Comparison of ENCODE assay signal across 10 cellular contexts in genomic region chrX:47648376-47648775, GRCh38. TPM values are rescaled to one million over a fixed set of nuclear protein-coding genes. Genes with fewer than 3 reads are reported as not detected.
A peak's percentile ranks its signal among the peaks of the same experiment; 100 is the strongest.
DNase-seq lines count a peak whose midpoint lies in the region; ATAC-seq and FAIRE-seq lines count a peak whose summit lies in the region.
"Had no signal": no experiment of that assay in that cellular context is flagged by ENCODE, and none has a peak within 500 bp of the region (broad histone marks: within the 10 kb centered on the region; RNA-seq: fewer than 3 reads in every experiment).

No MANE protein-coding gene starts in this region.

- peak overlapping the region in 8 of 10 experiments; percentile 70 to 79 (median 74); a peak in 12 of 20 replicates for H3K4me3 ChIP-seq in BLaER1 treated with 17β-estradiol and CSF1 and Interleukin-3, amounts not matched to agents 10 nM and 100 nM
- peak overlapping the region in 1 of 2 experiments; percentile 82 for H3K4me3 ChIP-seq in mesenchymal stem cell (ENCODE audit: insufficient read depth in 1 of 2, low read depth in 1 of 2, low read length in 2 of 2)

- no peak overlapping the region for H3K14ac ChIP-seq in mesenchymal stem cell (ENCODE audit: low read length in 2 of 2)

- H4K91ac ChIP-seq in mesenchymal stem cell (ENCODE audit: low read length): no peak overlapping the region

- no peak for ATAC-seq in HG03095 (IDR thresholded peaks at IDR 0.05; ENCODE audit: unreplicated experiment)
- ATAC-seq: upper lobe of right lung had no signal

- no peaks in the 10 kb centered on the region for H3K27me3 Mint-ChIP-seq in activated T-helper 2 cell treated with anti-CD3 and anti-CD28 coated beads, Interferon-gamma antibody, Interleukin-2, Interleukin-4, amounts not matched to agents 10 μg/mL and 5 μg/mL and 100 μg/mL, durations not matched to agents 14 hours and 24 hours and 36 hours (ENCODE audit: low read depth)

- peaks cover 4 to 26% (median 18%) of the 10 kb centered on the region in 11 experiments; a peak in 14 of 22 replicates for H3K36me3 ChIP-seq in BLaER1 treated with 17β-estradiol and CSF1 and Interleukin-3, amounts not matched to agents 10 nM and 100 nM
- peaks cover 10 to 25% of the 10 kb centered on the region in 2 experiments for H3K36me3 ChIP-seq in mesenchymal stem cell (ENCODE audit: control insufficient read depth in 1 of 2, insufficient read depth in 2 of 2, low read depth in 1 of 2, low read length in 2 of 2)
- H3K36me3 ChIP-seq: upper lobe of right lung had no signal

- FAIRE-seq in GM19239 (lab: Jason Lieb, UNC): peak; percentile 89

- no peak overlapping the region for H2BK12ac ChIP-seq in mesenchymal stem cell (ENCODE audit: low read length in 2 of 2)

- H3K18ac ChIP-seq in mesenchymal stem cell (ENCODE audit: low read depth in 1 of 2, low read length in 2 of 2): no peak overlapping the region

- H4K20me1 ChIP-seq in BLaER1 treated with 17β-estradiol and CSF1 and Interleukin-3, amounts not matched to agents 10 nM and 100 nM: peaks cover 10 to 58% (median 27%) of the 10 kb centered on the region in 11 experiments; a peak in 20 of 22 replicates

- peak overlapping the region; percentile 75 to 93 (median 84) for H3K4me2 ChIP-seq in BLaER1 treated with 17β-estradiol and CSF1 and Interleukin-3, amounts not matched to agents 10 nM and 100 nM
- no peak overlapping the region for H3K4me2 ChIP-seq in mesenchymal stem cell (ENCODE audit: low read length, poor library complexity, severe bottlenecking)

- H3K23ac ChIP-seq in mesenchymal stem cell (ENCODE audit: low read length in 2 of 2): no peak overlapping the region

- peak overlapping the region in 2 of 11 experiments; percentile 3 to 28; a peak in 3 of 22 replicates for H3K27ac ChIP-seq in BLaER1 treated with 17β-estradiol and CSF1 and Interleukin-3, amounts not matched to agents 10 nM and 100 nM
- H3K27ac ChIP-seq in mesenchymal stem cell (ENCODE audit: low read length, poor library complexity, severe bottlenecking): no peak overlapping the region
- H3K27ac ChIP-seq: upper lobe of right lung had no signal

- peaks cover 33 to 86% (median 72%) of the 10 kb centered on the region in 11 experiments for H3K27me3 ChIP-seq in BLaER1 treated with 17β-estradiol and CSF1 and Interleukin-3, amounts not matched to agents 10 nM and 100 nM
- peaks cover 0 to 3% of the 10 kb centered on the region in 2 experiments for H3K27me3 ChIP-seq in mesenchymal stem cell (ENCODE audit: control insufficient read depth in 1 of 2, insufficient read depth in 1 of 2, low read length in 2 of 2)
- H3K27me3 ChIP-seq: upper lobe of right lung had no signal

- no peak overlapping the region for H2BK15ac ChIP-seq in mesenchymal stem cell (ENCODE audit: low read depth, poor library complexity, severe bottlenecking)

- H3K4me1 Mint-ChIP-seq in activated T-helper 2 cell treated with anti-CD3 and anti-CD28 coated beads, Interferon-gamma antibody, Interleukin-2, Interleukin-4, amounts not matched to agents 10 μg/mL and 5 μg/mL and 100 μg/mL, durations not matched to agents 14 hours and 24 hours and 36 hours (ENCODE audit: low read depth): peaks cover 59% of the 10 kb centered on the region

- DNase-seq in GM19239 (ENCODE audit: insufficient read length, low spot score) (no peak), mesenchymal stem cell (no peak), DMS53 (lab: John Stamatoyannopoulos, UW) (no peak), DMS153 (lab: John Stamatoyannopoulos, UW) (no peak), middle frontal gyrus (ENCODE audit: extremely low spot score, low spot score) (no peak)
- DNase-seq in activated T-helper 2 cell treated with anti-CD3 and anti-CD28 coated beads, Interferon-gamma antibody, Interleukin-2, Interleukin-4, amounts not matched to agents 10 μg/mL and 5 μg/mL and 100 μg/mL, durations not matched to agents 14 hours and 24 hours and 36 hours (ENCODE audit: low spot score): no peak
- DNase-seq: NCI-H187 treated with DMSO at 0.1 percent for 48 hours, upper lobe of right lung had no signal

- peaks cover 28 to 47% (median 38%) of the 10 kb centered on the region in 10 experiments for H3K4me1 ChIP-seq in BLaER1 treated with 17β-estradiol and CSF1 and Interleukin-3, amounts not matched to agents 10 nM and 100 nM
- peaks cover 13% of the 10 kb centered on the region for H3K4me1 ChIP-seq in mesenchymal stem cell (ENCODE audit: control insufficient read depth, insufficient read depth, low read depth, low read length)

- no peak overlapping the region for H4K8ac ChIP-seq in mesenchymal stem cell (ENCODE audit: low read length)

- H2AK5ac ChIP-seq in mesenchymal stem cell (ENCODE audit: low read length, severe bottlenecking): no peak overlapping the region

- H3K9me3 ChIP-seq in BLaER1 treated with 17β-estradiol and CSF1 and Interleukin-3, amounts not matched to agents 10 nM and 100 nM (replicated peaks in 1 of 11): peaks cover 0 to 9% (median 0%) of the 10 kb centered on the region in 11 experiments; a peak in 2 of 22 replicates
- H3K9me3 ChIP-seq in mesenchymal stem cell (ENCODE audit: control insufficient read depth, low read length): no peaks in the 10 kb centered on the region
- H3K9me3 ChIP-seq: upper lobe of right lung had no signal

- H2BK5ac ChIP-seq in mesenchymal stem cell (ENCODE audit: low read depth, low read length, poor library complexity, severe bottlenecking): no peak overlapping the region

- H3K4ac ChIP-seq in mesenchymal stem cell (ENCODE audit: low read depth in 1 of 2, low read length in 2 of 2): no peak overlapping the region

- intact Hi-C loops in activated T-helper 2 cell treated with anti-CD3 and anti-CD28 coated beads, Interferon-gamma antibody, Interleukin-2, Interleukin-4, amounts not matched to agents 10 μg/mL and 5 μg/mL and 100 μg/mL, durations not matched to agents 14 hours and 24 hours and 36 hours (cut with micrococcal nuclease): loop anchor here (10.0 kb wide), 1 partner anchor 164 kb away; the partner anchor contains the start of gene ZNF41

- WGBS in mesenchymal stem cell: 73% methylated on average over 1 of the region's 2 CpGs

- H3K36me3 Mint-ChIP-seq in activated T-helper 2 cell treated with anti-CD3 and anti-CD28 coated beads, Interferon-gamma antibody, Interleukin-2, Interleukin-4, amounts not matched to agents 10 μg/mL and 5 μg/mL and 100 μg/mL, durations not matched to agents 14 hours and 24 hours and 36 hours (ENCODE audit: low read depth): peaks cover 73% of the 10 kb centered on the region

- H2AFZ ChIP-seq in mesenchymal stem cell (ENCODE audit: low read depth, low read length): no peak overlapping the region

- peak overlapping the region; percentile 93 for H3K4me3 Mint-ChIP-seq in activated T-helper 2 cell treated with anti-CD3 and anti-CD28 coated beads, Interferon-gamma antibody, Interleukin-2, Interleukin-4, amounts not matched to agents 10 μg/mL and 5 μg/mL and 100 μg/mL, durations not matched to agents 14 hours and 24 hours and 36 hours (ENCODE audit: low read depth)

- H3K27ac Mint-ChIP-seq in activated T-helper 2 cell treated with anti-CD3 and anti-CD28 coated beads, Interferon-gamma antibody, Interleukin-2, Interleukin-4, amounts not matched to agents 10 μg/mL and 5 μg/mL and 100 μg/mL, durations not matched to agents 14 hours and 24 hours and 36 hours: peak overlapping the region; percentile 97

- H3K79me1 ChIP-seq in mesenchymal stem cell (replicated peaks; ENCODE audit: low read length, poor library complexity, severe bottlenecking): peaks cover 3% of the 10 kb centered on the region

- no peak overlapping the region for H2BK120ac ChIP-seq in mesenchymal stem cell (ENCODE audit: low read depth, low read length)

- no peaks in the 10 kb centered on the region for H3K9me3 Mint-ChIP-seq in activated T-helper 2 cell treated with anti-CD3 and anti-CD28 coated beads, Interferon-gamma antibody, Interleukin-2, Interleukin-4, amounts not matched to agents 10 μg/mL and 5 μg/mL and 100 μg/mL, durations not matched to agents 14 hours and 24 hours and 36 hours

- peak overlapping the region in 6 of 11 experiments; percentile 71 to 86 (median 82); a peak in 9 of 22 replicates for H3K9ac ChIP-seq in BLaER1 treated with 17β-estradiol and CSF1 and Interleukin-3, amounts not matched to agents 10 nM and 100 nM
- peak overlapping the region; percentile 89 for H3K9ac ChIP-seq in mesenchymal stem cell (ENCODE audit: low read length)

RNA-seq across cellular contexts. Expression of gene ELK1, which starts 2.0 kb away (rescaled TPM):
- 108 and 110 TPM in 2 replicates for total RNA-seq in activated T-helper 2 cell treated with anti-CD3 and anti-CD28 coated beads, Interferon-gamma antibody, Interleukin-2, Interleukin-4, amounts not matched to agents 10 μg/mL and 5 μg/mL and 100 μg/mL, durations not matched to agents 14 hours and 24 hours and 36 hours
- polyA plus RNA-seq in mesenchymal stem cell (2013, experiment 1 of 2): 31.2 TPM
- 32.3 TPM for polyA plus RNA-seq in mesenchymal stem cell (2013, experiment 2 of 2)

RNA-seq across cellular contexts. Expression of gene UXT, which starts 10.6 kb away (rescaled TPM):
- total RNA-seq in activated T-helper 2 cell treated with anti-CD3 and anti-CD28 coated beads, Interferon-gamma antibody, Interleukin-2, Interleukin-4, amounts not matched to agents 10 μg/mL and 5 μg/mL and 100 μg/mL, durations not matched to agents 14 hours and 24 hours and 36 hours: 204 and 208 TPM in 2 replicates
- 125 TPM for polyA plus RNA-seq in mesenchymal stem cell (2013, experiment 1 of 2)
- 128 TPM for polyA plus RNA-seq in mesenchymal stem cell (2013, experiment 2 of 2)

RNA-seq across cellular contexts. Expression of gene CFP, which starts 18.6 kb away (rescaled TPM):
- 3.0 and 3.3 TPM in 2 replicates for total RNA-seq in activated T-helper 2 cell treated with anti-CD3 and anti-CD28 coated beads, Interferon-gamma antibody, Interleukin-2, Interleukin-4, amounts not matched to agents 10 μg/mL and 5 μg/mL and 100 μg/mL, durations not matched to agents 14 hours and 24 hours and 36 hours
- 0.36 TPM for polyA plus RNA-seq in mesenchymal stem cell (2013, experiment 1 of 2)
- 0.26 TPM for polyA plus RNA-seq in mesenchymal stem cell (2013, experiment 2 of 2)

RNA-seq across cellular contexts. Expression of gene SYN1, which starts 28.7 kb away (rescaled TPM):
- total RNA-seq in activated T-helper 2 cell treated with anti-CD3 and anti-CD28 coated beads, Interferon-gamma antibody, Interleukin-2, Interleukin-4, amounts not matched to agents 10 μg/mL and 5 μg/mL and 100 μg/mL, durations not matched to agents 14 hours and 24 hours and 36 hours: 0.21 TPM in 2 replicates
- polyA plus RNA-seq in mesenchymal stem cell (2013, experiment 1 of 2): 5.5 TPM
- polyA plus RNA-seq in mesenchymal stem cell (2013, experiment 2 of 2): 5.5 TPM
